Comparison of ENCODE assay signal across 25 cellular contexts in the genomic region with DNA sequence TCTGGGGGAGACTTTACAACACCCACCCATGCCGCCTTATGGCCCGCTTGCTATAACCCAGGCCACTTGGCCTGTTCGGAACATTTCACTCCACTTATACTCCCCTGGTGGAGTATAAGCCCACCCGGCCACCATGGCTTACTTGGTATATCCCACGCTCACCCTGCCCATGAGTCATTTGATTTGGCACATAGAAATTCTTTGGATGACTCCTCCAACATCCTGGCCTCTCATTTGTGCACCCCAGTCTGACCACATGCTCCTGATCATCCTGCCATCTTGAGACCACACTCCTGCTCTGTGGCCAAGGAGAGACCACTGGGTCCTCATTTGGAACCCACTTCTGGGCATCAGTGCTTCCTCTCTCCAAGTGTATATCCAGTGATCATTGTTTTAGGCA. TPM values are rescaled to one million over a fixed set of nuclear protein-coding genes. Genes with fewer than 3 reads are reported as not detected.
A peak's percentile ranks its signal among the peaks of the same experiment; 100 is the strongest.
DNase-seq lines count a peak whose midpoint lies in the region; FAIRE-seq and TF ChIP-seq lines count a peak whose summit lies in the region.
"Had no signal": no experiment of that assay in that cellular context is flagged by ENCODE, and none has a peak within 500 bp of the region (broad histone marks: within the 10 kb centered on the region; RNA-seq: fewer than 3 reads in every experiment).

No MANE protein-coding gene starts in this region.

- no peaks in the 10 kb centered on the region for H3K9me3 ChIP-seq in stomach
- H3K9me3 ChIP-seq: heart left ventricle, upper lobe of right lung had no signal

- no peak for TF ChIP-seq EP300 in stomach (IDR thresholded peaks at IDR 0.05)

- TF ChIP-seq CTCF in stomach (IDR thresholded peaks at IDR 0.05): no peak

- no peak for FAIRE-seq in H54 (lab: Jason Lieb, UNC)
- no peak for FAIRE-seq in RCC 7860 (lab: Jason Lieb, UNC)

- H3K4me3 ChIP-seq in stomach: no peak overlapping the region
- H3K4me3 ChIP-seq: heart left ventricle, SK-N-MC, upper lobe of right lung had no signal

- H3K4me1 ChIP-seq in stomach: peaks cover 17 to 28% (median 21%) of the 10 kb centered on the region in 4 donors

- TF ChIP-seq POLR2A in H54 (IDR thresholded peaks at IDR 0.05; ENCODE audit: low read depth, low read length) (no peak), stomach (IDR thresholded peaks at IDR 0.05) (no peak)

- WGBS in stomach, 5 donors: 88 to 97% (median 95%) methylated on average over 5 of the region's 5 CpGs

- no peaks in the 10 kb centered on the region for H3K27me3 ChIP-seq in stomach
- H3K27me3 ChIP-seq: heart left ventricle, upper lobe of right lung had no signal

- H3K36me3 ChIP-seq in stomach: peaks cover 17 to 73% (median 64%) of the 10 kb centered on the region in 4 donors

- peak; percentile 42 for DNase-seq in H54 (ENCODE audit: insufficient read length, low spot score)
- DNase-seq in RCC 7860 (ENCODE audit: low spot score): peak; percentile 22
- DNase-seq in dermis blood vessel endothelial cell: peak; percentile 14
- peak; percentile 15 for DNase-seq in stomach
- DNase-seq in NCI-H128 (lab: John Stamatoyannopoulos, UW; ENCODE audit: unreplicated experiment): no peak
- DNase-seq in activated T-cell treated with anti-CD3 and anti-CD28 coated beads, Interleukin-2, amount 50 U/mL, for 1 hour: no peak
- no peak for DNase-seq in DMS79 (lab: John Stamatoyannopoulos, UW)
- DNase-seq: activated CD4-positive, alpha-beta T cell treated with anti-CD3 and anti-CD28 coated beads for 36 hours; activated CD8-positive, alpha-beta T cell treated with anti-CD3 and anti-CD28 coated beads, Interleukin-2, amount 10 ng/mL, durations not matched to agents 7 days and 5 days; activated gamma-delta T cell; activated naive CD8-positive, alpha-beta T cell treated with anti-CD3 and anti-CD28 coated beads, Interleukin-2, amount 10 ng/mL, durations not matched to agents 7 days and 5 days; cerebellar nuclear complex; DMS79 treated with DMSO at 0.1 percent for 48 hours; heart left ventricle; NCI-H1092 treated with DMSO at 0.1 percent for 48 hours; NCI-H2029 treated with DMSO at 0.1 percent for 48 hours; NCI-H345; NCI-H774; stimulated activated CD4-positive, alpha-beta T cell treated with anti-CD3 and anti-CD28 coated beads, Interleukin-4, amount 100 ng/mL, for 1 hour; T-helper 17 cell; upper lobe of right lung had no signal

- intact Hi-C loops in stomach (cut with DNase I; ENCODE audit: low total_unique reads): no loop called here

- H3K27ac ChIP-seq in stomach: no peak overlapping the region
- H3K27ac ChIP-seq: heart left ventricle, parathyroid adenoma, SK-N-MC, upper lobe of right lung had no signal

RNA-seq across cellular contexts. Expression of gene SPACA6, which starts 5.2 kb away (rescaled TPM):
- 3.5 and 12.9 TPM in 2 replicates for total RNA-seq in dermis blood vessel endothelial cell
- total RNA-seq in stomach: 100 to 1,000 TPM in 1 of 5 donors, 1 to 10 TPM in 4; 1.2 to 151 (median 3.9) TPM
- polyA plus RNA-seq in stomach: 10 to 100 TPM; 11.2 to 26.7 (median 19.8) TPM

RNA-seq across cellular contexts. Expression of gene HAS1, which starts 25.5 kb away (rescaled TPM):
- 0.14 and 0.17 TPM in 2 replicates for total RNA-seq in dermis blood vessel endothelial cell
- total RNA-seq in stomach: 1 to 10 TPM in 1 of 5 donors, not detected in 4; 7.2 TPM
- under 1 TPM in 2 of 3 donors, not detected in 1; 0.05 to 0.25 TPM for polyA plus RNA-seq in stomach
- total RNA-seq: activated CD4-positive, alpha-beta T cell treated with anti-CD3 and anti-CD28 coated beads for 36 hours; activated CD8-positive, alpha-beta T cell treated with anti-CD3 and anti-CD28 coated beads, Interleukin-2, amount 10 ng/mL, durations not matched to agents 7 days and 5 days; activated naive CD8-positive, alpha-beta T cell treated with anti-CD3 and anti-CD28 coated beads, Interleukin-2, amount 10 ng/mL, durations not matched to agents 7 days and 5 days; fibroblast of villous mesenchyme; neural crest cell; T-helper 17 cell had no signal

RNA-seq across cellular contexts. Expression of gene SIGLEC14, which starts 51.7 kb away (rescaled TPM):
- total RNA-seq in dermis blood vessel endothelial cell: not detected in 2 replicates
- total RNA-seq in stomach: 1 to 10 TPM in 3 of 5 donors, not detected in 2; 2.0 to 5.4 (median 2.8) TPM
- polyA plus RNA-seq in stomach: 1 to 10 TPM in 1 of 3 donors, under 1 TPM in 1, not detected in 1; 0.55 to 1.8 TPM
- total RNA-seq: activated CD4-positive, alpha-beta T cell treated with anti-CD3 and anti-CD28 coated beads for 36 hours; activated CD8-positive, alpha-beta T cell treated with anti-CD3 and anti-CD28 coated beads, Interleukin-2, amount 10 ng/mL, durations not matched to agents 7 days and 5 days; fibroblast of villous mesenchyme; neural crest cell had no signal

RNA-seq across cellular contexts. Expression of gene FPR1, which starts 53.4 kb away (rescaled TPM):
- total RNA-seq in dermis blood vessel endothelial cell (not detected in 2 replicates), stomach (10 to 100 TPM in 1 of 5 donors, 1 to 10 TPM in 3, not detected in 1; 7.0 to 10.5 (median 8.5) TPM)
- 1 to 10 TPM; 1.7 to 7.5 (median 1.8) TPM for polyA plus RNA-seq in stomach
- total RNA-seq: activated CD4-positive, alpha-beta T cell treated with anti-CD3 and anti-CD28 coated beads for 36 hours; activated CD8-positive, alpha-beta T cell treated with anti-CD3 and anti-CD28 coated beads, Interleukin-2, amount 10 ng/mL, durations not matched to agents 7 days and 5 days; activated naive CD8-positive, alpha-beta T cell treated with anti-CD3 and anti-CD28 coated beads, Interleukin-2, amount 10 ng/mL, durations not matched to agents 7 days and 5 days; fibroblast of villous mesenchyme; neural crest cell had no signal

Comparison
In these comparisons a context has a peak if more than half of its experiments do, and no peak if none do; other contexts are left out.
1. DNase-seq: peak in H54 (single experiment), RCC 7860 (single experiment), dermis blood vessel endothelial cell (single experiment) and stomach (single experiment); none in NCI-H128 (single experiment), activated T-cell treated with anti-CD3 and anti-CD28 coated beads, Interleukin-2, amount 50 U/mL, for 1 hour (single experiment) and DMS79 (single experiment).